In genomic region chr7:97005764-97006145, GRCh38 we compare ENCODE assay signal across 9 cellular contexts. TPM values are rescaled to one million over a fixed set of nuclear protein-coding genes. Genes with fewer than 3 reads are reported as not detected.
DNase-seq lines count a peak whose midpoint lies in the region; ATAC-seq and TF ChIP-seq lines count a peak whose summit lies in the region.
"Had no signal": no experiment of that assay in that cellular context is flagged by ENCODE, and none has a peak within 500 bp of the region (broad histone marks: within the 10 kb centered on the region; RNA-seq: fewer than 3 reads in every experiment).

No MANE protein-coding gene starts in this region.

- peaks cover 71% of the 10 kb centered on the region for H3K27me3 ChIP-seq in CD4-positive, alpha-beta memory T cell (ENCODE audit: insufficient read depth, low read length)
- H3K27me3 ChIP-seq in colonic mucosa (peaks cover 94% of the 10 kb centered on the region), PC-3 (ENCODE audit: low read length) (peaks cover 12% of the 10 kb centered on the region; the same call in 1 of the 2 replicates)

- intact Hi-C loops in CD4-positive, alpha-beta memory T cell (cut with micrococcal nuclease): no loop called here
- intact Hi-C loops in colonic mucosa (cut with DNase I): no loop called here
- intact Hi-C loops in PC-3 (cut with micrococcal nuclease): no loop called here

- H3K9me3 Mint-ChIP-seq in CD4-positive, alpha-beta memory T cell: peaks cover 0 to 23% (median 9%) of the 10 kb centered on the region in 8 donors
- no peaks in the 10 kb centered on the region for H3K9me3 Mint-ChIP-seq in neural crest cell

- no peak overlapping the region for H3K27ac ChIP-seq in CD4-positive, alpha-beta memory T cell (ENCODE audit: low read depth, low read length)
- H3K27ac ChIP-seq in colonic mucosa: no peak overlapping the region
- no peak overlapping the region for H3K27ac ChIP-seq in PC-3 (ENCODE audit: low read length)

- peaks cover 2 to 28% (median 13%) of the 10 kb centered on the region in 4 donors for H3K4me1 Mint-ChIP-seq in CD4-positive, alpha-beta memory T cell
- H3K4me1 Mint-ChIP-seq in neural crest cell: peaks cover 9% of the 10 kb centered on the region

- ATAC-seq in HG02588 (IDR thresholded peaks at IDR 0.05; ENCODE audit: unreplicated experiment) (peak; percentile 5), PC-3 (no peak)

- BruUV-seq in PC-3 (replicated peaks; lab: Mats Ljungman, UMichigan): no TSS peak

- H3K4me2 ChIP-seq in PC-3 (ENCODE audit: low read length): no peak overlapping the region

- H3K9ac ChIP-seq in colonic mucosa (ENCODE audit: low read depth in 2 of 2, low read length in 2 of 2): no peak overlapping the region
- H3K9ac ChIP-seq in PC-3 (ENCODE audit: low read length): no peak overlapping the region

- H3K9me2 ChIP-seq in PC-3 (replicated peaks; ENCODE audit: low read length): no peaks in the 10 kb centered on the region

- no peaks in the 10 kb centered on the region for H4K20me1 ChIP-seq in PC-3 (ENCODE audit: low read length)

- peak in 3 of 5 donors; percentile 39 to 54 (median 43) for DNase-seq in CD4-positive, alpha-beta memory T cell
- DNase-seq in colonic mucosa (no peak), neural crest cell (ENCODE audit: low read depth, low spot score) (no peak), PC-3 (no peak), NCI-H1048 (lab: John Stamatoyannopoulos, UW) (no peak), NCI-H2227 treated with DMSO at 0.1 percent for 48 hours (lab: John Stamatoyannopoulos, UW) (no peak), C1 segment of cervical spinal cord (lab: John Stamatoyannopoulos, UW) (no peak)

- H3K27ac Mint-ChIP-seq in CD4-positive, alpha-beta memory T cell: no peak overlapping the region
- no peak overlapping the region for H3K27ac Mint-ChIP-seq in neural crest cell (ENCODE audit: unreplicated experiment)

- TF ChIP-seq CTCF in colonic mucosa (IDR thresholded peaks at IDR 0.05) (no peak), neural crest cell (conservative IDR thresholded peaks at IDR 0.05) (no peak), PC-3 (conservative IDR thresholded peaks at IDR 0.05; ENCODE audit: low read depth, low read length) (no peak)

- no peaks in the 10 kb centered on the region for H3K36me3 ChIP-seq in CD4-positive, alpha-beta memory T cell (ENCODE audit: insufficient read depth, low read length)
- H3K36me3 ChIP-seq in colonic mucosa: no peaks in the 10 kb centered on the region
- no peaks in the 10 kb centered on the region for H3K36me3 ChIP-seq in PC-3 (ENCODE audit: low read depth, low read length)

- H3K36me3 Mint-ChIP-seq in CD4-positive, alpha-beta memory T cell: no peaks in the 10 kb centered on the region
- no peaks in the 10 kb centered on the region for H3K36me3 Mint-ChIP-seq in neural crest cell (ENCODE audit: low read depth)

- H3K4me1 ChIP-seq in CD4-positive, alpha-beta memory T cell (ENCODE audit: insufficient read depth, low read length): peaks cover 29% of the 10 kb centered on the region
- H3K4me1 ChIP-seq in colonic mucosa (peaks cover 5% of the 10 kb centered on the region), PC-3 (ENCODE audit: insufficient read depth, low read length) (no peaks in the 10 kb centered on the region)

- H3K27me3 Mint-ChIP-seq in CD4-positive, alpha-beta memory T cell: peaks cover 65 to 68% of the 10 kb centered on the region in 2 donors
- H3K27me3 Mint-ChIP-seq in neural crest cell (ENCODE audit: low read depth): peaks cover 99% of the 10 kb centered on the region

- no peaks in the 10 kb centered on the region for H3F3A ChIP-seq in PC-3 (ENCODE audit: low read length, unreplicated experiment)

- CTCF ChIA-PET in CD4-positive, alpha-beta memory T cell (lab: Charles Lee; ENCODE audit: partially characterized antibody): no interaction called here
- CTCF ChIA-PET in PC-3 (lab: Charles Lee): no interaction called here

- H3K9me3 ChIP-seq in CD4-positive, alpha-beta memory T cell (ENCODE audit: control insufficient read depth in 1 of 2, low read length in 2 of 2): no peaks in the 10 kb centered on the region
- H3K9me3 ChIP-seq in colonic mucosa (no peaks in the 10 kb centered on the region), PC-3 (ENCODE audit: low read length) (no peaks in the 10 kb centered on the region)

- no peak overlapping the region for H2AFZ ChIP-seq in PC-3 (ENCODE audit: low read length)

- no peak overlapping the region for H3K4me3 ChIP-seq in CD4-positive, alpha-beta memory T cell (ENCODE audit: low read length in 2 of 2)
- peak overlapping the region; percentile 32 for H3K4me3 ChIP-seq in colonic mucosa
- no peak overlapping the region for H3K4me3 ChIP-seq in PC-3 (ENCODE audit: low read length)

- H3K79me2 ChIP-seq in PC-3 (ENCODE audit: low read length): no peaks in the 10 kb centered on the region

- POLR2A ChIA-PET in CD4-positive, alpha-beta memory T cell (lab: Charles Lee; ENCODE audit: partially characterized antibody): no interaction called here
- POLR2A ChIA-PET in PC-3 (lab: Charles Lee; ENCODE audit: unreplicated experiment): no interaction called here

- peak overlapping the region; percentile 69 to 83 (median 76) for H3K4me3 Mint-ChIP-seq in CD4-positive, alpha-beta memory T cell
- H3K4me3 Mint-ChIP-seq in neural crest cell: peak overlapping the region; percentile 92

RNA-seq across cellular contexts. Expression of gene DLX6, which starts 0.4 kb away (rescaled TPM):
- not detected for total RNA-seq in CD4-positive, alpha-beta memory T cell
- polyA plus RNA-seq in CD4-positive, alpha-beta memory T cell: not detected
- not detected for total RNA-seq in colonic mucosa
- 0.26 and 0.32 TPM in 2 replicates for total RNA-seq in neural crest cell
- not detected in 2 replicates for total RNA-seq in PC-3 (2014; rRNA removed)

RNA-seq across cellular contexts. Expression of gene DLX5, which starts 18.9 kb away (rescaled TPM):
- not detected for total RNA-seq in CD4-positive, alpha-beta memory T cell
- polyA plus RNA-seq in CD4-positive, alpha-beta memory T cell: not detected
- total RNA-seq in colonic mucosa: not detected
- 0.34 and 0.70 TPM in 2 replicates for total RNA-seq in neural crest cell
- total RNA-seq in PC-3 (2014; rRNA removed): 0.15 and 0.23 TPM in 2 replicates
- total RNA-seq: LHCN-M2 had no signal

Comparison
In these comparisons a context has a peak if more than half of its experiments do, and no peak if none do; other contexts are left out.
1. DNase-seq: peak in CD4-positive, alpha-beta memory T cell (3 of 5); none in colonic mucosa (single experiment), neural crest cell (single experiment), PC-3 (single experiment), NCI-H1048 (single experiment), NCI-H2227 treated with DMSO at 0.1 percent for 48 hours (single experiment) and C1 segment of cervical spinal cord (0 of 14).